In genomic region chr17:18377437-18378204, GRCh38 we compare ENCODE assay signal across 11 cellular contexts. TPM values are rescaled to one million over a fixed set of nuclear protein-coding genes. Genes with fewer than 3 reads are reported as not detected.
DNase-seq lines count a peak whose midpoint lies in the region; ATAC-seq, FAIRE-seq and TF ChIP-seq lines count a peak whose summit lies in the region.
"Had no signal": no experiment of that assay in that cellular context is flagged by ENCODE, and none has a peak within 500 bp of the region (broad histone marks: within the 10 kb centered on the region; RNA-seq: fewer than 3 reads in every experiment).

Gene EVPLL, plus strand, starts transcription at chr17:18377778. Its CDS starts 3,160 bp downstream, at chr17:18380938.

- TF ChIP-seq CTCF in MM.1S (IDR thresholded peaks at IDR 0.05; ENCODE audit: low read length): no peak
- TF ChIP-seq CTCF in bronchial epithelial cell (IDR thresholded peaks at IDR 0.05; ENCODE audit: insufficient read depth, low read length, severe bottlenecking): peak; percentile 45

- H3K9ac ChIP-seq in MM.1S (ENCODE audit: low read length): no peak within 1 kb of the TSS

- peaks cover 7% of the 10 kb centered on the region; the same call in 1 of the 2 replicates for H3K27me3 ChIP-seq in MM.1S (replicated peaks; ENCODE audit: insufficient read depth, low read length)
- H3K27me3 ChIP-seq in bronchial epithelial cell (ENCODE audit: control insufficient read depth, insufficient read depth, low read length): no peaks in the 10 kb centered on the region

- peaks cover 12% of the 10 kb centered on the region for H3K27me3 Mint-ChIP-seq in activated T-helper 2 cell treated with anti-CD3 and anti-CD28 coated beads, Interferon-gamma antibody, Interleukin-2, Interleukin-4, amounts not matched to agents 10 μg/mL and 5 μg/mL and 100 μg/mL, durations not matched to agents 14 hours and 24 hours and 36 hours (ENCODE audit: low read depth)
- H3K27me3 Mint-ChIP-seq: CD4-positive, CD25-positive, alpha-beta regulatory T cell had no signal

- DNase-seq in AML-193 (lab: John Stamatoyannopoulos, UW) (peak; percentile 59 to 64), MM.1S (peak; percentile 8), bronchial epithelial cell (ENCODE audit: low read depth) (peak; percentile 94), medulla oblongata (ENCODE audit: extremely low spot score) (peak; percentile 15), epidermal melanocyte (ENCODE audit: insufficient read length, low spot score) (no peak), activated gamma-delta T cell (lab: John Stamatoyannopoulos, UW) (no peak)
- DNase-seq in activated T-helper 2 cell treated with anti-CD3 and anti-CD28 coated beads, Interferon-gamma antibody, Interleukin-2, Interleukin-4, amounts not matched to agents 10 μg/mL and 5 μg/mL and 100 μg/mL, durations not matched to agents 14 hours and 24 hours and 36 hours (ENCODE audit: low spot score): no peak
- DNase-seq: activated T-cell treated with anti-CD3 and anti-CD28 coated beads, Interleukin-2, amount 50 U/mL, for 24 hours had no signal

- peak; percentile 92 for FAIRE-seq in bronchial epithelial cell (lab: Jason Lieb, UNC)

- no peaks in the 10 kb centered on the region for H3F3A ChIP-seq in MM.1S (ENCODE audit: insufficient read depth, low read length)

- no peaks in the 10 kb centered on the region for H3K9me3 Mint-ChIP-seq in activated T-helper 2 cell treated with anti-CD3 and anti-CD28 coated beads, Interferon-gamma antibody, Interleukin-2, Interleukin-4, amounts not matched to agents 10 μg/mL and 5 μg/mL and 100 μg/mL, durations not matched to agents 14 hours and 24 hours and 36 hours
- H3K9me3 Mint-ChIP-seq: activated T-cell treated with anti-CD3 and anti-CD28 coated beads, Interleukin-2, amount 50 U/mL, for 24 hours; nephron had no signal

- no peak for ATAC-seq in HG03521 (IDR thresholded peaks at IDR 0.05; ENCODE audit: unreplicated experiment)

- no peak within 1 kb of the TSS for H3K4me2 ChIP-seq in MM.1S (ENCODE audit: low read depth, low read length)

- H3K27ac Mint-ChIP-seq in activated T-helper 2 cell treated with anti-CD3 and anti-CD28 coated beads, Interferon-gamma antibody, Interleukin-2, Interleukin-4, amounts not matched to agents 10 μg/mL and 5 μg/mL and 100 μg/mL, durations not matched to agents 14 hours and 24 hours and 36 hours: no peak within 1 kb of the TSS
- H3K27ac Mint-ChIP-seq: activated T-cell treated with anti-CD3 and anti-CD28 coated beads, Interleukin-2, amount 50 U/mL, for 24 hours; CD4-positive, CD25-positive, alpha-beta regulatory T cell had no signal

- no peaks in the 10 kb centered on the region for H3K36me3 Mint-ChIP-seq in activated T-helper 2 cell treated with anti-CD3 and anti-CD28 coated beads, Interferon-gamma antibody, Interleukin-2, Interleukin-4, amounts not matched to agents 10 μg/mL and 5 μg/mL and 100 μg/mL, durations not matched to agents 14 hours and 24 hours and 36 hours (ENCODE audit: low read depth)
- H3K36me3 Mint-ChIP-seq: CD4-positive, CD25-positive, alpha-beta regulatory T cell had no signal

- H3K9me2 ChIP-seq in MM.1S (replicated peaks; ENCODE audit: insufficient read depth, low read length): no peaks in the 10 kb centered on the region

- intact Hi-C loops in activated T-helper 2 cell treated with anti-CD3 and anti-CD28 coated beads, Interferon-gamma antibody, Interleukin-2, Interleukin-4, amounts not matched to agents 10 μg/mL and 5 μg/mL and 100 μg/mL, durations not matched to agents 14 hours and 24 hours and 36 hours (cut with micrococcal nuclease): no loop called here

- H3K9me3 ChIP-seq in MM.1S (replicated peaks; ENCODE audit: insufficient read depth, low read length): no peaks in the 10 kb centered on the region

- peaks cover 2% of the 10 kb centered on the region for H3K4me1 Mint-ChIP-seq in activated T-helper 2 cell treated with anti-CD3 and anti-CD28 coated beads, Interferon-gamma antibody, Interleukin-2, Interleukin-4, amounts not matched to agents 10 μg/mL and 5 μg/mL and 100 μg/mL, durations not matched to agents 14 hours and 24 hours and 36 hours (ENCODE audit: low read depth)
- H3K4me1 Mint-ChIP-seq: nephron had no signal

- H3K4me3 ChIP-seq in MM.1S (ENCODE audit: low read length) (no peak within 1 kb of the TSS), bronchial epithelial cell (ENCODE audit: low read depth, low read length) (peak within 1 kb of the TSS; percentile 47)

- H4K20me1 ChIP-seq in MM.1S (ENCODE audit: insufficient read depth, low read length): no peaks in the 10 kb centered on the region

- H3K36me3 ChIP-seq in MM.1S (replicated peaks; ENCODE audit: insufficient read depth, low read length) (no peaks in the 10 kb centered on the region), bronchial epithelial cell (ENCODE audit: control insufficient read depth, insufficient read depth, low read length) (peaks cover 6% of the 10 kb centered on the region)

- no peaks in the 10 kb centered on the region for H3K4me1 ChIP-seq in MM.1S (ENCODE audit: low read length)

- no peaks in the 10 kb centered on the region for H3K79me2 ChIP-seq in MM.1S (ENCODE audit: low read length)

- no peak within 1 kb of the TSS for H2AFZ ChIP-seq in MM.1S (ENCODE audit: low read length)

- H3K4me3 Mint-ChIP-seq in activated T-helper 2 cell treated with anti-CD3 and anti-CD28 coated beads, Interferon-gamma antibody, Interleukin-2, Interleukin-4, amounts not matched to agents 10 μg/mL and 5 μg/mL and 100 μg/mL, durations not matched to agents 14 hours and 24 hours and 36 hours (ENCODE audit: low read depth): no peak within 1 kb of the TSS
- H3K4me3 Mint-ChIP-seq: activated T-cell treated with anti-CD3 and anti-CD28 coated beads, Interleukin-2, amount 50 U/mL, for 24 hours; CD4-positive, CD25-positive, alpha-beta regulatory T cell; nephron had no signal

- H3K27ac ChIP-seq in MM.1S (ENCODE audit: low read length): no peak within 1 kb of the TSS

RNA-seq across cellular contexts. Expression of gene EVPLL, which starts in this region (rescaled TPM):
- 10.3 and 14.6 TPM in 2 replicates for total RNA-seq in bronchial epithelial cell
- not detected in 2 replicates for total RNA-seq in activated T-helper 2 cell treated with anti-CD3 and anti-CD28 coated beads, Interferon-gamma antibody, Interleukin-2, Interleukin-4, amounts not matched to agents 10 μg/mL and 5 μg/mL and 100 μg/mL, durations not matched to agents 14 hours and 24 hours and 36 hours
- total RNA-seq: CD4-positive, CD25-positive, alpha-beta regulatory T cell had no signal

Comparison
In these comparisons a context has a peak if more than half of its experiments do, and no peak if none do; other contexts are left out.
1. RNA of gene EVPLL (total RNA-seq): 10.3 to 14.6 TPM in bronchial epithelial cell; not detected in activated T-helper 2 cell treated with anti-CD3 and anti-CD28 coated beads, Interferon-gamma antibody, Interleukin-2, Interleukin-4, amounts not matched to agents 10 μg/mL and 5 μg/mL and 100 μg/mL, durations not matched to agents 14 hours and 24 hours and 36 hours; every median in the first group is over 10 times any median in the second.
2. DNase-seq: peak in AML-193 (2 of 2), MM.1S (single experiment), bronchial epithelial cell (single experiment) and medulla oblongata (single experiment); none in activated T-helper 2 cell treated with anti-CD3 and anti-CD28 coated beads, Interferon-gamma antibody, Interleukin-2, Interleukin-4, amounts not matched to agents 10 μg/mL and 5 μg/mL and 100 μg/mL, durations not matched to agents 14 hours and 24 hours and 36 hours (single experiment), epidermal melanocyte (single experiment) and activated gamma-delta T cell (single experiment).